ENCODE assay signal across 1 cellular context in the genomic region with DNA sequence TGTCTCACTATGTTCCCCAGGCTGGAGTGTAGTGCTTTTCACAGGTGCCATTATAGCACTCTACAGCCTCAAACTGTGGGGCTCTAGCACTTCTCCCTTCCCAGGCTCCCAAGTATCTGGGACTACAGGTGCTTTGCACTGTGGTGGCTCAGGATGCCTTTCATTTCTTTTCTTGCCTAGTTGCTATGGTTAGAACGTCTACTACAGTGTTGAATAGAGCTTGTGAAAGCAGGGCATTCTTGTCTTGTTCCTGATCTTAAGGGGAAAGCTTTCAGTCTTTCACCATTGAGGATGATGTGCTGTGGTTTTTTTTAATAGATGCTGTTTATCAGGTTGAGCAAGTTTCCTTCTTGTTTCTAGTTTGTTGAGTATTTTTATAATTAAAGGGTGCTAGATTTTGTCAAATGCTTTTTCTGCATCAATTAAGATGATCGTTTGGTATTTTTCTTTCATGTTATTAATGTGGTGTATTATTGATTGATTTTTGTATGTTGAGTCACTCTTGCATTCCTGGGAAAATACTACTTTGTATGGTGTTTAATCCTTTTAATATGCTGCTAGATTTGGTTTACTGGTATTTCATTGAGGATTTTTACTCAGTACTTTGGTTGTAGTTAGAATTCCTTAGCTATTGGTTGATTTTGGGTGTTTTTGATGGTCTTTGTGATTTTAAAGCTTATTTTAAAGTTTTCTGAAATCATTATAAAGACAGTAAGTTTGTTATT.
TF ChIP-seq lines count a peak whose summit lies in the region.

No MANE protein-coding gene starts in this region.

TF ChIP-seq in HepG2, 621 proteins besides CTCF, POLR2A, EP300 and RAD21 (continued from another document):
- TF ChIP-seq, protein P1, sequence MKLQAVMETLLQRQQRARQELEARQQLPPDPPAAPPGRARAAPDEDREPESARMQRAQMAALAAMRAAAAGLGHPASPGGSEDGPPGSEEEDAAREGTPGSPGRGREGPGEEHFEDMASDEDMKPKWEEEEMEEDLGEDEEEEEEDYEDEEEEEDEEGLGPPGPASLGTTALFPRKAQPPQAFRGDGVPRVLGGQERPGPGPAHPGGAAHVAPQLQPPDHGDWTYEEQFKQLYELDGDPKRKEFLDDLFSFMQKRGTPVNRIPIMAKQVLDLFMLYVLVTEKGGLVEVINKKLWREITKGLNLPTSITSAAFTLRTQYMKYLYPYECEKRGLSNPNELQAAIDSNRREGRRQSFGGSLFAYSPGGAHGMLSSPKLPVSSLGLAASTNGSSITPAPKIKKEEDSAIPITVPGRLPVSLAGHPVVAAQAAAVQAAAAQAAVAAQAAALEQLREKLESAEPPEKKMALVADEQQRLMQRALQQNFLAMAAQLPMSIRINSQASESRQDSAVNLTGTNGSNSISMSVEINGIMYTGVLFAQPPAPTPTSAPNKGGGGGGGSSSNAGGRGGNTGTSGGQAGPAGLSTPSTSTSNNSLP (IDR thresholded peaks at IDR 0.05; ENCODE audit: low read depth, low read length): peak; percentile 25; the same call in 1 of the 2 replicates
- TF ChIP-seq, protein P2, sequence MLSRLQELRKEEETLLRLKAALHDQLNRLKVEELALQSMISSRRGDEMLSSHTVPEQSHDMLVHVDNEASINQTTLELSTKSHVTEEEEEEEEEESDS (CRISPR knock-in tag; IDR thresholded peaks at IDR 0.05; ENCODE audit: borderline replicate concordance): no peak
